ENCODE assay signal across 1 cellular context in the genomic region with DNA sequence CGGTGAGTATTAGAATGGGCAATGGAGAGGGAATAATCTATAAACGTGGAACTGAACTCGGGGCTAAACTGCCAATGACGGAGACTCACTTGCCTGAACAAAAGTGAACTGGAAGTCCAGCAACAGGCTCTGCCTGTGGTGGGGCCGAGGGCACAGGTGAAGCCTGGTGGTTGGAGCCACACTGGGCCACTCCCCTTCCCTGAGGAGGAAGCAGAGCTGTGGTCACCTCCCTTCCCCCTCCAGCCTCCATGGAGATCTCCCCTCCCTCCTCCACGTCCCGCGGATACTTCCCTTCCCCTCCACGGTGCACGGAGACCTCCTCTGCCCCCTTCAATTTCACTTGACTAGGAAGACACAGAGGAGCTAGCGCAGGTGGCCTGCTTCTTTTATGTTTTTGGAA.
TF ChIP-seq lines count a peak whose summit lies in the region.

No MANE protein-coding gene starts in this region.

TF ChIP-seq in K562, 482 proteins besides CTCF, POLR2A, EP300 and RAD21:
- TF ChIP-seq, protein P1, sequence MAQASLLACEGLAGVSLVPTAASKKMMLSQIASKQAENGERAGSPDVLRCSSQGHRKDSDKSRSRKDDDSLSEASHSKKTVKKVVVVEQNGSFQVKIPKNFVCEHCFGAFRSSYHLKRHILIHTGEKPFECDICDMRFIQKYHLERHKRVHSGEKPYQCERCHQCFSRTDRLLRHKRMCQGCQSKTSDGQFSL (CRISPR knock-in tag; IDR thresholded peaks at IDR 0.05) = no peak
- TF ChIP-seq, protein P1 (tag; IDR thresholded peaks at IDR 0.05) = no peak
- TF ChIP-seq SNRNP70 (optimal IDR thresholded peaks at IDR 0.05; ENCODE audit: low read depth, low read length) = no peak
- no peak for TF ChIP-seq U2AF1 (optimal IDR thresholded peaks at IDR 0.05; ENCODE audit: low read depth, low read length)
- TF ChIP-seq TCFL5 (CRISPR knock-in tag; conservative IDR thresholded peaks at IDR 0.05) = no peak
- no peak for TF ChIP-seq KDM5B (IDR thresholded peaks at IDR 0.05; ENCODE audit: insufficient replicate concordance, low read depth, low read length)
- TF ChIP-seq CBX2 (IDR thresholded peaks at IDR 0.05; ENCODE audit: insufficient read depth, low read length, poor library complexity, severe bottlenecking) = no peak
- no peak for TF ChIP-seq ZNF644 (tag; IDR thresholded peaks at IDR 0.05; ENCODE audit: low read depth)
